Comparison of ENCODE assay signal across 23 cellular contexts in the genomic region with DNA sequence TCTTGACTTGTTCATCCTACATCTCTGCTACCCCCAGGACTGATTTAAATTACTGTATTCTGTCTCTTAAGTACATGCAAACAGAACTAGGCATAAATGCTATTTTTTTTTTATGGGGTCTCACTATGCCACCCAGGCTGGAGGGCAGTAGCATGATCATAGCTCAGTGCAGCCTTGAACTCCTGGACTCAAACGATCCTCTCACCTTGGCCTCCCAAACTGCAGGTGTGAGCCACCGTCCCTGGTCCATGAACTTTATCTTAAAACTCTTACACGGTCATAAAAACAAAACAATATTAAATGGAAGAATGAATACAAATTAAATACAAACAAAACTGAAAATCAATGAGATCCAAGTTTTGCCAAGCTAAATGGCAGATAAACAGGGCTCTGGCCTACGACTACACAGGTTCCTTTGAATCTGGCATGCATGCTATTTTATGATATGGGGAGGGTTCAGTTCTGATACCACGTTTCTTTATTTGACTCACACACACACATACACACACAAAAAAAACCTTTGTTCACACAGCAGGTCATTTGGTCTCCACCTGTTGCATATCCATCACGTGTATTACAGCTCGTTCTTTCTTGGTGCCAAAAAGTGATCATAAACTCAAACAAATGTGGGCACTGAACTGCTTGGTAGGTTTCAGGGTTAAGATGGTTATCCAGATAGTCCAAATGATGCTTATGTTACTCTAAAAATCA. TPM values are rescaled to one million over a fixed set of nuclear protein-coding genes. Genes with fewer than 3 reads are reported as not detected.
DNase-seq lines count a peak whose midpoint lies in the region; ATAC-seq, FAIRE-seq and TF ChIP-seq lines count a peak whose summit lies in the region.
"Had no signal": no experiment of that assay in that cellular context is flagged by ENCODE, and none has a peak within 500 bp of the region (broad histone marks: within the 10 kb centered on the region; RNA-seq: fewer than 3 reads in every experiment).

No MANE protein-coding gene starts in this region.

- FAIRE-seq in HepG2 (lab: Jason Lieb, UNC), result no peak
- FAIRE-seq in small intestine (lab: Jason Lieb, UNC), result no peak
- FAIRE-seq: GM19239 had no signal

- no peak for TF ChIP-seq CTCF in HepG2 (CRISPR knock-in tag; IDR thresholded peaks at IDR 0.05)
- TF ChIP-seq CTCF in left ventricle myocardium inferior (IDR thresholded peaks at IDR 0.05; ENCODE audit: borderline replicate concordance), result no peak

- TF ChIP-seq RAD21 in HepG2 (CRISPR knock-in tag; IDR thresholded peaks at IDR 0.05), result no peak

- no peaks in the 10 kb centered on the region for H4K20me1 ChIP-seq in HepG2 (ENCODE audit: insufficient read depth, low read length)

- TF ChIP-seq EP300 in HepG2 (IDR thresholded peaks at IDR 0.05; ENCODE audit: low read depth in 2 of 2, low read length in 2 of 2) (no peak), HepG2 (CRISPR knock-in tag; IDR thresholded peaks at IDR 0.05; ENCODE audit: borderline replicate concordance) (no peak)

- CTCF ChIA-PET in activated naive CD4-positive, alpha-beta T cell treated with anti-CD3 and anti-CD28 coated beads, Interleukin-2, amount 10 ng/mL, durations not matched to agents 7 days and 5 days (lab: Charles Lee), result no interaction called here
- CTCF ChIA-PET in HepG2 (lab: Yijun Ruan, JAX; ENCODE audit: low intra/inter-chr PET ratio, low total read pairs), result no interaction called here
- CTCF ChIA-PET in activated CD4-positive, alpha-beta T cell treated with anti-CD3 and anti-CD28 coated beads, Interleukin-2, amount 10 ng/mL, durations not matched to agents 7 days and 5 days (lab: Charles Lee), result interaction anchor here (0.5 kb wide), 1 partner anchor 88 kb away, joined by 4 read pairs; no protein-coding TSS in a partner anchor

- intact Hi-C loops in HepG2 (cut with micrococcal nuclease; ENCODE audit: unreplicated experiment), result loop anchor here (5.0 kb wide), 1 partner anchor 39 kb away; no protein-coding TSS in a partner anchor
- intact Hi-C loops in left ventricle myocardium inferior (cut with micrococcal nuclease), result no loop called here

- H3K27me3 ChIP-seq in HepG2 (ENCODE audit: control insufficient read depth in 1 of 2, insufficient read depth in 2 of 2, low read length in 2 of 2), result no peaks in the 10 kb centered on the region
- H3K27me3 ChIP-seq in small intestine (ENCODE audit: control insufficient read depth in 2 of 2, insufficient read depth in 2 of 2, low read length in 2 of 2), result no peaks in the 10 kb centered on the region
- peaks cover 16% of the 10 kb centered on the region for H3K27me3 ChIP-seq in left ventricle myocardium inferior (ENCODE audit: low read depth)
- H3K27me3 ChIP-seq: MG63, Peyer's patch had no signal

- peaks cover 7% of the 10 kb centered on the region for H3K27me3 Mint-ChIP-seq in activated naive CD4-positive, alpha-beta T cell treated with anti-CD3 and anti-CD28 coated beads, Interleukin-2, amount 10 ng/mL, durations not matched to agents 7 days and 5 days
- H3K27me3 Mint-ChIP-seq in T-helper 17 cell, result peaks cover 41% of the 10 kb centered on the region
- no peaks in the 10 kb centered on the region for H3K27me3 Mint-ChIP-seq in activated CD4-positive, alpha-beta T cell treated with anti-CD3 and anti-CD28 coated beads, Interleukin-2, amount 10 ng/mL, durations not matched to agents 7 days and 5 days

- no peak for DNase-seq in activated naive CD4-positive, alpha-beta T cell treated with anti-CD3 and anti-CD28 coated beads, Interleukin-2, amount 10 ng/mL, durations not matched to agents 7 days and 5 days
- no peak for DNase-seq in activated naive CD4-positive, alpha-beta T cell treated with anti-CD3 and anti-CD28 coated beads, Interleukin-2, amount 50 U/mL, for 72 hours (ENCODE audit: low spot score in 2 of 2)
- DNase-seq in T-helper 17 cell, result no peak
- DNase-seq in HepG2 (ENCODE audit: low spot score), result no peak
- DNase-seq in small intestine, result peak; percentile 46
- no peak for DNase-seq in activated CD4-positive, alpha-beta T cell treated with anti-CD3 and anti-CD28 coated beads, Interleukin-2, amount 10 ng/mL, durations not matched to agents 7 days and 5 days
- DNase-seq in globus pallidus (ENCODE audit: low spot score), result no peak
- DNase-seq in left ventricle myocardium inferior, result no peak
- DNase-seq: AML-193, DMS79, Karpas-422, MG63, NCI-H187 treated with DMSO at 0.1 percent for 48 hours, NCI-H2107, NCI-H446 treated with DMSO at 0.1 percent for 48 hours, NCI-H526 treated with DMSO at 0.1 percent for 48 hours, Peyer's patch had no signal

- H3K4me3 Mint-ChIP-seq in activated naive CD4-positive, alpha-beta T cell treated with anti-CD3 and anti-CD28 coated beads, Interleukin-2, amount 10 ng/mL, durations not matched to agents 7 days and 5 days, result no peak overlapping the region
- no peak overlapping the region for H3K4me3 Mint-ChIP-seq in T-helper 17 cell
- no peak overlapping the region for H3K4me3 Mint-ChIP-seq in activated CD4-positive, alpha-beta T cell treated with anti-CD3 and anti-CD28 coated beads, Interleukin-2, amount 10 ng/mL, durations not matched to agents 7 days and 5 days

- in situ Hi-C loops in HepG2 (cut with HindIII; ENCODE audit: extremely low pct_ligation_motif_present, low pct_unique_long_range_greater_than_20kb), result no loop called here

- 2% methylated on average over 7 of the region's 7 CpGs for WGBS in HepG2 (ENCODE audit: low lambda C conversion rate)
- WGBS in small intestine, 3 donors, result 18 to 52% (median 26%) methylated on average over 7 of the region's 7 CpGs

- H3K27ac ChIP-seq in HepG2 (ENCODE audit: extremely low read length, insufficient read depth, low read length), result no peak overlapping the region
- H3K27ac ChIP-seq in small intestine (ENCODE audit: low read depth in 1 of 2, low read length in 1 of 2), result no peak overlapping the region
- no peak overlapping the region for H3K27ac ChIP-seq in left ventricle myocardium inferior (replicated peaks)
- H3K27ac ChIP-seq: C4-2B, Peyer's patch had no signal

- peak overlapping the region; percentile 44 for H3K27ac Mint-ChIP-seq in activated naive CD4-positive, alpha-beta T cell treated with anti-CD3 and anti-CD28 coated beads, Interleukin-2, amount 10 ng/mL, durations not matched to agents 7 days and 5 days
- H3K27ac Mint-ChIP-seq in activated naive CD4-positive, alpha-beta T cell treated with anti-CD3 and anti-CD28 coated beads, Interleukin-2, amount 50 U/mL, for 72 hours, result no peak overlapping the region
- peak overlapping the region; percentile 27 for H3K27ac Mint-ChIP-seq in T-helper 17 cell
- no peak overlapping the region for H3K27ac Mint-ChIP-seq in activated CD4-positive, alpha-beta T cell treated with anti-CD3 and anti-CD28 coated beads, Interleukin-2, amount 10 ng/mL, durations not matched to agents 7 days and 5 days

- H2AFZ ChIP-seq in HepG2 (ENCODE audit: low read length), result peak overlapping the region; percentile 33

- H3K9me3 ChIP-seq in T-helper 17 cell (ENCODE audit: control insufficient read depth, low read length, poor library complexity, severe bottlenecking) (no peaks in the 10 kb centered on the region), HepG2 (ENCODE audit: low read length) (no peaks in the 10 kb centered on the region), small intestine (ENCODE audit: control insufficient read depth, low read depth) (no peaks in the 10 kb centered on the region), left ventricle myocardium inferior (replicated peaks) (no peaks in the 10 kb centered on the region)
- H3K9me3 ChIP-seq: MG63, Peyer's patch had no signal

- H3K36me3 ChIP-seq in HepG2 (replicated peaks in 1 of 2; ENCODE audit: control insufficient read depth in 1 of 2, insufficient read depth in 2 of 2, low read length in 2 of 2) (no peaks in the 10 kb centered on the region), small intestine (ENCODE audit: control insufficient read depth in 2 of 2, insufficient read depth in 2 of 2, low read length in 2 of 2) (no peaks in the 10 kb centered on the region), left ventricle myocardium inferior (no peaks in the 10 kb centered on the region)
- H3K36me3 ChIP-seq: MG63, Peyer's patch had no signal

- H3K4me3 ChIP-seq in HepG2 (replicated peaks in 1 of 3; ENCODE audit: insufficient read depth in 1 of 3, low read depth in 2 of 3, low read length in 3 of 3), result peak overlapping the region in 1 of 3 experiments; percentile 2; a peak in 2 of 6 replicates
- H3K4me3 ChIP-seq in small intestine (ENCODE audit: low read depth in 1 of 2, low read length in 2 of 2), result no peak overlapping the region
- no peak overlapping the region for H3K4me3 ChIP-seq in left ventricle myocardium inferior
- H3K4me3 ChIP-seq: MG63, Peyer's patch had no signal

- no peak for TF ChIP-seq POLR2A in HepG2 (IDR thresholded peaks at IDR 0.05; ENCODE audit: insufficient read depth in 1 of 2, low read depth in 2 of 2, low read length in 2 of 2)

- POLR2A ChIA-PET in HepG2 (lab: Yijun Ruan, JAX), result interaction anchor here (1.0 to 1.5 kb wide), 4 partner anchors 12 to 92 kb away, joined by 3 to 7 read pairs (median 4); a partner anchor contains a TSS
- POLR2A ChIA-PET in activated CD4-positive, alpha-beta T cell treated with anti-CD3 and anti-CD28 coated beads, Interleukin-2, amount 10 ng/mL, durations not matched to agents 7 days and 5 days (lab: Charles Lee), result no interaction called here

- H3K36me3 Mint-ChIP-seq in activated naive CD4-positive, alpha-beta T cell treated with anti-CD3 and anti-CD28 coated beads, Interleukin-2, amount 10 ng/mL, durations not matched to agents 7 days and 5 days, result no peaks in the 10 kb centered on the region
- H3K36me3 Mint-ChIP-seq in activated naive CD4-positive, alpha-beta T cell treated with anti-CD3 and anti-CD28 coated beads, Interleukin-2, amount 50 U/mL, for 72 hours, result no peaks in the 10 kb centered on the region
- peaks cover 3% of the 10 kb centered on the region for H3K36me3 Mint-ChIP-seq in T-helper 17 cell (ENCODE audit: low read depth)
- H3K36me3 Mint-ChIP-seq in activated CD4-positive, alpha-beta T cell treated with anti-CD3 and anti-CD28 coated beads, Interleukin-2, amount 10 ng/mL, durations not matched to agents 7 days and 5 days (ENCODE audit: low read depth), result no peaks in the 10 kb centered on the region

- no peaks in the 10 kb centered on the region for H3K79me2 ChIP-seq in HepG2 (ENCODE audit: insufficient read depth, low read length)

- no peak overlapping the region for H3K9ac ChIP-seq in HepG2 (ENCODE audit: insufficient read depth, low read depth, low read length)

- no peak for ATAC-seq in activated naive CD4-positive, alpha-beta T cell treated with anti-CD3 and anti-CD28 coated beads, Interleukin-2, amount 50 U/mL, for 72 hours
- ATAC-seq in T-helper 17 cell (no peak), HepG2 (peak; percentile 35)

- H3K4me1 Mint-ChIP-seq in activated naive CD4-positive, alpha-beta T cell treated with anti-CD3 and anti-CD28 coated beads, Interleukin-2, amount 10 ng/mL, durations not matched to agents 7 days and 5 days, result peaks cover 9% of the 10 kb centered on the region
- peaks cover 5% of the 10 kb centered on the region for H3K4me1 Mint-ChIP-seq in T-helper 17 cell
- peaks cover 9% of the 10 kb centered on the region for H3K4me1 Mint-ChIP-seq in activated CD4-positive, alpha-beta T cell treated with anti-CD3 and anti-CD28 coated beads, Interleukin-2, amount 10 ng/mL, durations not matched to agents 7 days and 5 days

- peak overlapping the region; percentile 64 for H3K4me2 ChIP-seq in HepG2 (ENCODE audit: low read depth, low read length)

- H3K9me3 Mint-ChIP-seq in activated naive CD4-positive, alpha-beta T cell treated with anti-CD3 and anti-CD28 coated beads, Interleukin-2, amount 10 ng/mL, durations not matched to agents 7 days and 5 days, result no peaks in the 10 kb centered on the region
- no peaks in the 10 kb centered on the region for H3K9me3 Mint-ChIP-seq in activated naive CD4-positive, alpha-beta T cell treated with anti-CD3 and anti-CD28 coated beads, Interleukin-2, amount 50 U/mL, for 72 hours
- H3K9me3 Mint-ChIP-seq in activated CD4-positive, alpha-beta T cell treated with anti-CD3 and anti-CD28 coated beads, Interleukin-2, amount 10 ng/mL, durations not matched to agents 7 days and 5 days, result no peaks in the 10 kb centered on the region

- H3K4me1 ChIP-seq in HepG2 (ENCODE audit: insufficient read depth, low read length), result peaks cover 50% of the 10 kb centered on the region
- H3K4me1 ChIP-seq in small intestine (ENCODE audit: control insufficient read depth in 2 of 2, insufficient read depth in 1 of 2, low read depth in 1 of 2, low read length in 1 of 2), result no peaks in the 10 kb centered on the region
- H3K4me1 ChIP-seq in left ventricle myocardium inferior, result no peaks in the 10 kb centered on the region
- H3K4me1 ChIP-seq: Peyer's patch had no signal

- BruUV-seq in HepG2 (replicated peaks; lab: Mats Ljungman, UMichigan), result no TSS peak

RNA-seq across cellular contexts. Expression of a gene that starts 1.1 kb away (rescaled TPM):
- under 1 TPM; 0.07 to 0.10 TPM for total RNA-seq in activated naive CD4-positive, alpha-beta T cell treated with anti-CD3 and anti-CD28 coated beads, Interleukin-2, amount 50 U/mL, for 72 hours
- total RNA-seq in T-helper 17 cell (under 1 TPM in 1 of 2 donors, not detected in 1; 0.34 TPM), HepG2 (2016; rRNA removed; fragmentation: Illumina TruSeq; extraction: Trizol) (0.02 TPM in 1 of 2 replicates, not detected in the other), left ventricle myocardium inferior (0.08 TPM)
- total RNA-seq in HepG2 (2016; cell fraction: cytosol; rRNA removed; fragmentation: Illumina TruSeq; extraction: Trizol; ENCODE audit: low read depth), result not detected in 2 replicates
- 0.02 TPM in 1 of 2 replicates, not detected in the other for total RNA-seq in HepG2 (2016; cell fraction: insoluble cytoplasmic fraction; rRNA removed; fragmentation: Illumina TruSeq; extraction: Trizol)
- 0.03 TPM in 1 of 2 replicates, not detected in the other for total RNA-seq in HepG2 (2016; cell fraction: membrane; rRNA removed; fragmentation: Illumina TruSeq; extraction: Trizol)
- total RNA-seq in HepG2 (2016; cell fraction: nucleus; rRNA removed; fragmentation: Illumina TruSeq; extraction: Trizol), result 0.06 TPM in 1 of 2 replicates, not detected in the other
- polyA plus RNA-seq in HepG2 (2011; rRNA removed) (0.01 TPM in 1 of 2 replicates, not detected in the other), small intestine (under 1 TPM in 2 of 3 donors, not detected in 1; 0.27 to 0.30 TPM)
- 0.01 TPM in 1 of 2 replicates, not detected in the other for polyA plus RNA-seq in HepG2 (2011; cell fraction: cytosol; rRNA removed)
- not detected in 2 replicates for polyA plus RNA-seq in HepG2 (2011; cell fraction: nucleus; rRNA removed)
- polyA plus RNA-seq in HepG2 (2012), result 0.03 TPM in 2 replicates
- not detected in 2 replicates for polyA plus RNA-seq in HepG2 (2016; cell fraction: cytosol; fragmentation: Illumina TruSeq; extraction: Trizol; ENCODE audit: low read depth)
- not detected in 2 replicates for polyA plus RNA-seq in HepG2 (2016; cell fraction: insoluble cytoplasmic fraction; fragmentation: Illumina TruSeq; extraction: Trizol; ENCODE audit: low read depth)
- not detected in 2 replicates for polyA plus RNA-seq in HepG2 (2016; cell fraction: membrane; fragmentation: Illumina TruSeq; extraction: Trizol; ENCODE audit: low read depth)
- polyA plus RNA-seq in HepG2 (2016; cell fraction: nucleus; fragmentation: Illumina TruSeq; extraction: Trizol; ENCODE audit: insufficient read depth, low read depth), result not detected in 2 replicates
- not detected in 2 replicates for polyA minus RNA-seq in HepG2 (2011; rRNA and poly(A)+ RNA removed; ENCODE audit: low replicate concordance)
- not detected in 2 replicates for polyA minus RNA-seq in HepG2 (2011; cell fraction: cytosol; rRNA and poly(A)+ RNA removed)
- polyA minus RNA-seq in HepG2 (2011; cell fraction: nucleus; rRNA and poly(A)+ RNA removed), result not detected in 2 replicates
- total RNA-seq in activated CD4-positive, alpha-beta T cell treated with anti-CD3 and anti-CD28 coated beads, Interleukin-2, amount 10 ng/mL, durations not matched to agents 7 days and 5 days, result under 1 TPM; 0.12 to 0.17 TPM
- total RNA-seq: A172, H4 had no signal
- polyA plus RNA-seq: AG04450 had no signal

RNA-seq across cellular contexts. Expression of a gene that starts 7.2 kb away (rescaled TPM):
- 10 to 100 TPM; 16.8 to 18.7 TPM for total RNA-seq in activated naive CD4-positive, alpha-beta T cell treated with anti-CD3 and anti-CD28 coated beads, Interleukin-2, amount 50 U/mL, for 72 hours
- total RNA-seq in T-helper 17 cell (1 to 10 TPM; 5.0 to 5.9 TPM), HepG2 (2016; rRNA removed; fragmentation: Illumina TruSeq; extraction: Trizol) (12.7 and 16.4 TPM in 2 replicates), left ventricle myocardium inferior (8.1 TPM)
- total RNA-seq in HepG2 (2016; cell fraction: cytosol; rRNA removed; fragmentation: Illumina TruSeq; extraction: Trizol; ENCODE audit: low read depth), result 2.8 and 3.5 TPM in 2 replicates
- total RNA-seq in HepG2 (2016; cell fraction: insoluble cytoplasmic fraction; rRNA removed; fragmentation: Illumina TruSeq; extraction: Trizol), result 7.2 and 17.7 TPM in 2 replicates
- 6.4 and 6.5 TPM in 2 replicates for total RNA-seq in HepG2 (2016; cell fraction: membrane; rRNA removed; fragmentation: Illumina TruSeq; extraction: Trizol)
- 15.5 and 21.3 TPM in 2 replicates for total RNA-seq in HepG2 (2016; cell fraction: nucleus; rRNA removed; fragmentation: Illumina TruSeq; extraction: Trizol)
- polyA plus RNA-seq in HepG2 (2011; rRNA removed) (9.7 and 10.7 TPM in 2 replicates), small intestine (1 to 10 TPM; 1.1 to 8.3 (median 2.2) TPM)
- 9.2 and 11.3 TPM in 2 replicates for polyA plus RNA-seq in HepG2 (2011; cell fraction: cytosol; rRNA removed)
- 9.2 and 9.3 TPM in 2 replicates for polyA plus RNA-seq in HepG2 (2011; cell fraction: nucleus; rRNA removed)
- 8.3 and 11.2 TPM in 2 replicates for polyA plus RNA-seq in HepG2 (2012)
- 3.0 and 3.1 TPM in 2 replicates for polyA plus RNA-seq in HepG2 (2016; cell fraction: cytosol; fragmentation: Illumina TruSeq; extraction: Trizol; ENCODE audit: low read depth)
- polyA plus RNA-seq in HepG2 (2016; cell fraction: insoluble cytoplasmic fraction; fragmentation: Illumina TruSeq; extraction: Trizol; ENCODE audit: low read depth), result 8.7 and 9.3 TPM in 2 replicates
- 3.3 and 4.6 TPM in 2 replicates for polyA plus RNA-seq in HepG2 (2016; cell fraction: membrane; fragmentation: Illumina TruSeq; extraction: Trizol; ENCODE audit: low read depth)
- 19.3 and 27.3 TPM in 2 replicates for polyA plus RNA-seq in HepG2 (2016; cell fraction: nucleus; fragmentation: Illumina TruSeq; extraction: Trizol; ENCODE audit: insufficient read depth, low read depth)
- 7.9 and 10.5 TPM in 2 replicates for polyA minus RNA-seq in HepG2 (2011; rRNA and poly(A)+ RNA removed; ENCODE audit: low replicate concordance)
- polyA minus RNA-seq in HepG2 (2011; cell fraction: cytosol; rRNA and poly(A)+ RNA removed), result 4.6 and 5.8 TPM in 2 replicates
- polyA minus RNA-seq in HepG2 (2011; cell fraction: nucleus; rRNA and poly(A)+ RNA removed), result 8.2 and 11.4 TPM in 2 replicates
- 10 to 100 TPM; 10.9 to 11.8 TPM for total RNA-seq in activated CD4-positive, alpha-beta T cell treated with anti-CD3 and anti-CD28 coated beads, Interleukin-2, amount 10 ng/mL, durations not matched to agents 7 days and 5 days

RNA-seq across cellular contexts. Expression of a gene that starts 53.0 kb away (rescaled TPM):
- not detected for total RNA-seq in activated naive CD4-positive, alpha-beta T cell treated with anti-CD3 and anti-CD28 coated beads, Interleukin-2, amount 50 U/mL, for 72 hours
- total RNA-seq in T-helper 17 cell, result under 1 TPM in 1 of 2 donors, not detected in 1; 0.57 TPM
- 204 and 387 TPM in 2 replicates for total RNA-seq in HepG2 (2016; rRNA removed; fragmentation: Illumina TruSeq; extraction: Trizol)
- 101 and 104 TPM in 2 replicates for total RNA-seq in HepG2 (2016; cell fraction: cytosol; rRNA removed; fragmentation: Illumina TruSeq; extraction: Trizol; ENCODE audit: low read depth)
- total RNA-seq in HepG2 (2016; cell fraction: insoluble cytoplasmic fraction; rRNA removed; fragmentation: Illumina TruSeq; extraction: Trizol), result 212 and 406 TPM in 2 replicates
- 87.2 and 95.2 TPM in 2 replicates for total RNA-seq in HepG2 (2016; cell fraction: membrane; rRNA removed; fragmentation: Illumina TruSeq; extraction: Trizol)
- total RNA-seq in HepG2 (2016; cell fraction: nucleus; rRNA removed; fragmentation: Illumina TruSeq; extraction: Trizol), result 285 and 296 TPM in 2 replicates
- polyA plus RNA-seq in HepG2 (2011; rRNA removed), result 524 and 697 TPM in 2 replicates
- polyA plus RNA-seq in HepG2 (2011; cell fraction: cytosol; rRNA removed), result 453 and 910 TPM in 2 replicates
- 156 and 249 TPM in 2 replicates for polyA plus RNA-seq in HepG2 (2011; cell fraction: nucleus; rRNA removed)
- polyA plus RNA-seq in HepG2 (2012), result 146 and 552 TPM in 2 replicates
- polyA plus RNA-seq in HepG2 (2016; cell fraction: cytosol; fragmentation: Illumina TruSeq; extraction: Trizol; ENCODE audit: low read depth), result 90.8 and 96.3 TPM in 2 replicates
- polyA plus RNA-seq in HepG2 (2016; cell fraction: insoluble cytoplasmic fraction; fragmentation: Illumina TruSeq; extraction: Trizol; ENCODE audit: low read depth), result 197 and 222 TPM in 2 replicates
- 71.5 and 78.8 TPM in 2 replicates for polyA plus RNA-seq in HepG2 (2016; cell fraction: membrane; fragmentation: Illumina TruSeq; extraction: Trizol; ENCODE audit: low read depth)
- polyA plus RNA-seq in HepG2 (2016; cell fraction: nucleus; fragmentation: Illumina TruSeq; extraction: Trizol; ENCODE audit: insufficient read depth, low read depth), result 495 and 512 TPM in 2 replicates
- 0.77 and 754 TPM in 2 replicates for polyA minus RNA-seq in HepG2 (2011; rRNA and poly(A)+ RNA removed; ENCODE audit: low replicate concordance)
- 250 and 368 TPM in 2 replicates for polyA minus RNA-seq in HepG2 (2011; cell fraction: cytosol; rRNA and poly(A)+ RNA removed)
- 79.4 and 147 TPM in 2 replicates for polyA minus RNA-seq in HepG2 (2011; cell fraction: nucleus; rRNA and poly(A)+ RNA removed)
- 10 to 100 TPM in 1 of 3 donors, 1 to 10 TPM in 2; 1.4 to 15.2 (median 4.5) TPM for polyA plus RNA-seq in small intestine
- total RNA-seq in activated CD4-positive, alpha-beta T cell treated with anti-CD3 and anti-CD28 coated beads, Interleukin-2, amount 10 ng/mL, durations not matched to agents 7 days and 5 days, result not detected
- 1.6 TPM for total RNA-seq in left ventricle myocardium inferior
- total RNA-seq: A172, OCI-LY7, Peyer's patch had no signal
- polyA plus RNA-seq: AG04450 had no signal

Comparison
In these comparisons a context has a peak if more than half of its experiments do, and no peak if none do; other contexts are left out.
1. H3K27ac Mint-ChIP-seq: peak in activated naive CD4-positive, alpha-beta T cell treated with anti-CD3 and anti-CD28 coated beads, Interleukin-2, amount 10 ng/mL, durations not matched to agents 7 days and 5 days (single experiment) and T-helper 17 cell (single experiment); none in activated naive CD4-positive, alpha-beta T cell treated with anti-CD3 and anti-CD28 coated beads, Interleukin-2, amount 50 U/mL, for 72 hours (0 of 2) and activated CD4-positive, alpha-beta T cell treated with anti-CD3 and anti-CD28 coated beads, Interleukin-2, amount 10 ng/mL, durations not matched to agents 7 days and 5 days (single experiment).
2. RNA of a gene that starts 53.0 kb away (total RNA-seq): 87.2 to 406 TPM in HepG2; 1.6 TPM in left ventricle myocardium inferior (single experiment), 0.57 TPM in T-helper 17 cell, not detected in activated naive CD4-positive, alpha-beta T cell treated with anti-CD3 and anti-CD28 coated beads, Interleukin-2, amount 50 U/mL, for 72 hours and not detected in activated CD4-positive, alpha-beta T cell treated with anti-CD3 and anti-CD28 coated beads, Interleukin-2, amount 10 ng/mL, durations not matched to agents 7 days and 5 days; every median in the first group is over 10 times any median in the second.